In genomic region chr7:128739048-128739962, GRCh38 we compare ENCODE assay signal across 8 cellular contexts. TPM values are rescaled to one million over a fixed set of nuclear protein-coding genes. Genes with fewer than 3 reads are reported as not detected.
DNase-seq lines count a peak whose midpoint lies in the region; ATAC-seq and TF ChIP-seq lines count a peak whose summit lies in the region.

TSS of gene CALU (plus strand) at chr7:128739359. CDS start at chr7:128748584, 9,225 bp downstream.

- H3K36me3 ChIP-seq in SK-N-SH (replicated peaks in 1 of 2; ENCODE audit: control insufficient read depth in 1 of 2, insufficient read depth in 2 of 2, low read length in 1 of 2) (peaks cover 0 to 12% of the 10 kb centered on the region in 2 experiments), suprapubic skin (no peaks in the 10 kb centered on the region)

- H3K4me3 ChIP-seq in SK-N-SH (ENCODE audit: low read depth in 2 of 2, low read length in 1 of 2) (peak within 1 kb of the TSS; percentile 81 to 85), suprapubic skin (peak within 1 kb of the TSS; percentile 96)

- peaks cover 48% of the 10 kb centered on the region for H3K4me1 Mint-ChIP-seq in activated naive CD4-positive, alpha-beta T cell treated with anti-CD3 and anti-CD28 coated beads, Interleukin-2, amount 50 U/mL, for 24 hours

- H3K27me3 Mint-ChIP-seq in activated naive CD4-positive, alpha-beta T cell treated with anti-CD3 and anti-CD28 coated beads, Interleukin-2, amount 50 U/mL, for 24 hours: no peaks in the 10 kb centered on the region

- H3K4me3 Mint-ChIP-seq in activated naive CD4-positive, alpha-beta T cell treated with anti-CD3 and anti-CD28 coated beads, Interleukin-2, amount 50 U/mL, for 24 hours: peak within 1 kb of the TSS; percentile 99

- no peaks in the 10 kb centered on the region for H3K27me3 ChIP-seq in SK-N-SH (ENCODE audit: insufficient read depth)
- no peaks in the 10 kb centered on the region for H3K27me3 ChIP-seq in suprapubic skin

- POLR2A ChIA-PET in SK-N-SH (lab: Yijun Ruan, JAX): interaction anchor here (0.8 to 2.6 kb wide), 8 partner anchors 9 to 265 kb away, joined by 3 to 19 read pairs (median 4); partner anchors contain the start of gene CCDC136

- H3K9me2 ChIP-seq in SK-N-SH: no peaks in the 10 kb centered on the region

- no peaks in the 10 kb centered on the region for H3K9me3 Mint-ChIP-seq in activated naive CD4-positive, alpha-beta T cell treated with anti-CD3 and anti-CD28 coated beads, Interleukin-2, amount 50 U/mL, for 24 hours

- peaks cover under 1% of the 10 kb centered on the region for H3K36me3 Mint-ChIP-seq in activated naive CD4-positive, alpha-beta T cell treated with anti-CD3 and anti-CD28 coated beads, Interleukin-2, amount 50 U/mL, for 24 hours

- TF ChIP-seq CTCF in SK-N-SH (IDR thresholded peaks at IDR 0.05): no peak
- TF ChIP-seq CTCF in suprapubic skin (IDR thresholded peaks at IDR 0.05): no peak

- H3K79me2 ChIP-seq in SK-N-SH (ENCODE audit: insufficient read depth): peaks cover 52% of the 10 kb centered on the region

- H2AFZ ChIP-seq in SK-N-SH (ENCODE audit: low read depth): peak within 1 kb of the TSS; percentile 78

- peak; percentile 5 to 93 for TF ChIP-seq POLR2A in suprapubic skin (IDR thresholded peaks at IDR 0.05)

- H3K4me1 ChIP-seq in SK-N-SH (ENCODE audit: control insufficient read depth in 1 of 2, insufficient read depth in 2 of 2, low read depth in 1 of 2, low read length in 1 of 2) (peaks cover 18 to 26% of the 10 kb centered on the region in 2 experiments; a peak in 3 of 4 replicates), suprapubic skin (peaks cover 40% of the 10 kb centered on the region)

- no peak for TF ChIP-seq RAD21 in SK-N-SH (IDR thresholded peaks at IDR 0.05; ENCODE audit: low read length)

- DNase-seq in GM04504 (ENCODE audit: low read depth) (peak; percentile 95), NCI-H1048 (lab: John Stamatoyannopoulos, UW) (peak; percentile 84), SK-N-SH (peak; percentile 100), globus pallidus (ENCODE audit: low spot score) (peak; percentile 93), nucleus accumbens (lab: John Stamatoyannopoulos, UW) (peak; percentile 74 to 98 (median 94)), suprapubic skin (ENCODE audit: low spot score in 2 of 2) (peak; percentile 99)

- peaks cover 46% of the 10 kb centered on the region for H4K20me1 ChIP-seq in SK-N-SH (ENCODE audit: insufficient read depth)

- peak; percentile 98 for ATAC-seq in HG02571 (IDR thresholded peaks at IDR 0.05; ENCODE audit: unreplicated experiment)

- H3K9me3 ChIP-seq in SK-N-SH (no peaks in the 10 kb centered on the region), suprapubic skin (no peaks in the 10 kb centered on the region)

- CTCF ChIA-PET in SK-N-SH (lab: Yijun Ruan, JAX): interaction anchor here (0.8 to 5.1 kb wide), 13 partner anchors 12 to 314 kb away, joined by 3 to 31 read pairs (median 4); no protein-coding TSS in a partner anchor

- peak within 1 kb of the TSS; percentile 94 to 96 for H3K27ac ChIP-seq in SK-N-SH (ENCODE audit: low read depth in 2 of 2, low read length in 1 of 2)
- peak within 1 kb of the TSS; percentile 95 for H3K27ac ChIP-seq in suprapubic skin

- peaks cover 37% of the 10 kb centered on the region for H3F3A ChIP-seq in SK-N-SH (replicated peaks; ENCODE audit: insufficient read depth)

- TF ChIP-seq EP300 in SK-N-SH (IDR thresholded peaks at IDR 0.05; ENCODE audit: borderline replicate concordance in 1 of 2, low read depth in 1 of 2, low read length in 1 of 2) (peak in 1 of 2 experiments; percentile 41; a peak in 2 of 4 replicates), suprapubic skin (IDR thresholded peaks at IDR 0.05) (no peak)

- peak within 1 kb of the TSS; percentile 97 for H3K9ac ChIP-seq in SK-N-SH

- peak within 1 kb of the TSS; percentile 82 for H3K4me2 ChIP-seq in SK-N-SH

- peak within 1 kb of the TSS; percentile 96 for H3K27ac Mint-ChIP-seq in activated naive CD4-positive, alpha-beta T cell treated with anti-CD3 and anti-CD28 coated beads, Interleukin-2, amount 50 U/mL, for 24 hours

- 2% methylated on average over 59 of the region's 74 CpGs for WGBS in SK-N-SH (ENCODE audit: low lambda C conversion rate)
- under 1% methylated on average over 44 of the region's 74 CpGs for WGBS in suprapubic skin

TF ChIP-seq in SK-N-SH, 30 proteins besides CTCF, POLR2A, EP300 and RAD21 (continues in another document):
- no peak for TF ChIP-seq JUND (IDR thresholded peaks at IDR 0.05)
- TF ChIP-seq TAF1 (IDR thresholded peaks at IDR 0.05; ENCODE audit: borderline replicate concordance, low read depth, low read length): peak; percentile 60
- no peak for TF ChIP-seq NFIC (IDR thresholded peaks at IDR 0.05; ENCODE audit: borderline replicate concordance)
- TF ChIP-seq MXI1 (IDR thresholded peaks at IDR 0.05; ENCODE audit: low read depth, low read length): peak; percentile 79
- peak; percentile 61; the same call in 1 of the 2 replicates for TF ChIP-seq ZBTB33 (IDR thresholded peaks at IDR 0.05; ENCODE audit: borderline replicate concordance, low read depth)
- TF ChIP-seq EZH2phosphoT487 (IDR thresholded peaks at IDR 0.05; ENCODE audit: borderline replicate concordance, low read depth): no peak
- 0 out of 2 replicates have a peak, but pooled peaks have one; percentile 17 for TF ChIP-seq TEAD4 (IDR thresholded peaks at IDR 0.05; ENCODE audit: borderline replicate concordance, insufficient read depth)
- peak; percentile 56; the same call in 1 of the 2 replicates for TF ChIP-seq REST (IDR thresholded peaks at IDR 0.05; ENCODE audit: low read depth, low read length)
- peak; percentile 50; the same call in 1 of the 2 replicates for TF ChIP-seq ELF1 (IDR thresholded peaks at IDR 0.05)
- no peak for TF ChIP-seq FOXM1 (IDR thresholded peaks at IDR 0.05; ENCODE audit: low read depth)
- peak; percentile 95 for TF ChIP-seq POLR2AphosphoS5 (IDR thresholded peaks at IDR 0.05; ENCODE audit: low read depth, low read length)
- no peak for TF ChIP-seq FOXJ3 (CRISPR knock-in tag; IDR thresholded peaks at IDR 0.05)
- TF ChIP-seq, protein P1, sequence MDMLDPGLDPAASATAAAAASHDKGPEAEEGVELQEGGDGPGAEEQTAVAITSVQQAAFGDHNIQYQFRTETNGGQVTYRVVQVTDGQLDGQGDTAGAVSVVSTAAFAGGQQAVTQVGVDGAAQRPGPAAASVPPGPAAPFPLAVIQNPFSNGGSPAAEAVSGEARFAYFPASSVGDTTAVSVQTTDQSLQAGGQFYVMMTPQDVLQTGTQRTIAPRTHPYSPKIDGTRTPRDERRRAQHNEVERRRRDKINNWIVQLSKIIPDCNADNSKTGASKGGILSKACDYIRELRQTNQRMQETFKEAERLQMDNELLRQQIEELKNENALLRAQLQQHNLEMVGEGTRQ (IDR thresholded peaks at IDR 0.05; ENCODE audit: borderline replicate concordance, low read depth, low read length): no peak
- peak; percentile 87 for TF ChIP-seq MAX (IDR thresholded peaks at IDR 0.05; ENCODE audit: low read depth)
- no peak for TF ChIP-seq MEF2A (IDR thresholded peaks at IDR 0.05; ENCODE audit: borderline replicate concordance, low read depth)
- peak; percentile 40; the same call in 1 of the 2 replicates for TF ChIP-seq YY1 (IDR thresholded peaks at IDR 0.05; ENCODE audit: low read depth)

RNA-seq across cellular contexts. Expression of gene CALU, which starts in this region (rescaled TPM):
- polyA plus RNA-seq in SK-N-SH (2012; rRNA removed): 195 and 294 TPM in 2 replicates
- polyA plus RNA-seq in SK-N-SH (2012; cell fraction: cytosol; rRNA removed): 313 and 373 TPM in 2 replicates
- polyA plus RNA-seq in SK-N-SH (2012; cell fraction: nucleus; rRNA removed): 64.7 and 168 TPM in 2 replicates
- total RNA-seq in suprapubic skin: 10 to 100 TPM; 32.4 to 44.1 (median 36.7) TPM

Comparison
In these comparisons a context has a peak if more than half of its experiments do, and no peak if none do; other contexts are left out.
1. Peak in every context shown above with its lines: DNase-seq, ATAC-seq, H3K4me3 ChIP-seq and H3K27ac ChIP-seq.